ENCODE assay signal across 8 cellular contexts in the genomic region with DNA sequence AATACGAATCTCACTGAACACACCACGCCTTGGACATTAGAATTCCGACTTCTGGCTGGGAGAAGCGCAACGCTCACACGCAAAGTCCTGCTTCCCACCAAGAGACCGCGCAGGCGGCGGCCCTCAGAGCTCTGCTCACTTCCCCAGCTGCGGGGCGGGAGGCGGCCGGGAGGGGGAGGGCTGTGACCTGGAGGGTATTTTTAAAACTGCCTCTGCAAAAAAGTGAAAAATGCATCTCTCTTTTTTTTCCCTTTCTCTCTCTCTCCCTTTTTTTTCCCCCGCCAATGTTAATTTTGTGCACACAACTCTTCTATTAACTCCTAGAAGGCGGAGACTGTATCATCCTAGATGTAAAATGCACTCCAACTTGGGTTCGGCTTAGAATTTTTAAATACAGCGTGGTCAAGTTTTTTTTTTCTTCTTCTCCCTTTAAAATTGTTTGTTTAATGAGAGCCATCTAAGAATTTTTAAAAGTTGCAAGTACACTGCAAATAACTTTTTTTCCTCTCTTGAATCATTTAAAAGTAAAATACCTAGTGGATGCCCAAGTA.
DNase-seq lines count a peak whose midpoint lies in the region; ATAC-seq and TF ChIP-seq lines count a peak whose summit lies in the region.

No MANE protein-coding gene starts in this region.

- TF ChIP-seq EP300 in ovary (IDR thresholded peaks at IDR 0.05), result no peak

- peak overlapping the region; percentile 72 for H3K4me3 ChIP-seq in fibroblast of pulmonary artery (replicated peaks; ENCODE audit: low read depth, low read length)
- H3K4me3 ChIP-seq in ovary, result peak overlapping the region; percentile 56

- 1 to 2% (median 2%) methylated on average over 18 of the region's 18 CpGs for WGBS in ovary, 3 donors

- ATAC-seq in GM19025 (IDR thresholded peaks at IDR 0.05; ENCODE audit: low read depth, unreplicated experiment) (peak; percentile 34), HG03097 (IDR thresholded peaks at IDR 0.05; ENCODE audit: low FRiP score, unreplicated experiment) (peak; percentile 29)

- TF ChIP-seq CTCF in fibroblast of pulmonary artery (IDR thresholded peaks at IDR 0.05; ENCODE audit: low read length, missing control alignments), result peak; percentile 24
- TF ChIP-seq CTCF in ovary (IDR thresholded peaks at IDR 0.05), result no peak

- intact Hi-C loops in ovary (cut with DNase I), result loop anchor here in 3 of 4 donors (2.0 to 10.0 kb wide), 8 partner anchors 68 to 266 kb away; partner anchors contain the start of genes UTRN (in 3 of the 3) and SF3B5 (in 1 of the 3)

- peak overlapping the region; percentile 94 to 97 for H3K27ac ChIP-seq in ovary

- no peaks in the 10 kb centered on the region for H3K9me3 ChIP-seq in ovary

- H3K36me3 ChIP-seq in ovary, result no peaks in the 10 kb centered on the region

- H3K27me3 ChIP-seq in ovary, result no peaks in the 10 kb centered on the region

- TF ChIP-seq POLR2A in ovary (IDR thresholded peaks at IDR 0.05), result no peak

- DNase-seq in AG20443 (ENCODE audit: low spot score) (peak; percentile 87), T-helper 22 cell (ENCODE audit: low read depth) (peak; percentile 49), fibroblast of pulmonary artery (ENCODE audit: low read depth) (no peak), ovary (no peak), globus pallidus (ENCODE audit: low spot score) (no peak), SHP77 treated with DMSO at 0.1 percent for 48 hours (lab: John Stamatoyannopoulos, UW) (no peak)

- peaks cover 5% of the 10 kb centered on the region for H3K4me1 ChIP-seq in ovary (ENCODE audit: insufficient read depth)

Comparison
In these comparisons a context has a peak if more than half of its experiments do, and no peak if none do; other contexts are left out.
1. DNase-seq: peak in AG20443 (single experiment) and T-helper 22 cell (single experiment); none in fibroblast of pulmonary artery (single experiment), ovary (0 of 5), globus pallidus (single experiment) and SHP77 treated with DMSO at 0.1 percent for 48 hours (single experiment).